1 cellular context compared by ENCODE assay signal in genomic region chr4:94564252-94564651, GRCh38.
A peak's percentile ranks its signal among the peaks of the same experiment; 100 is the strongest.
TF ChIP-seq lines count a peak whose summit lies in the region.

No MANE protein-coding gene starts in this region.

TF ChIP-seq in HepG2, 621 proteins besides CTCF, POLR2A, EP300 and RAD21 (continued from another document and continues in another):
- TF ChIP-seq ZNF792 (CRISPR knock-in tag; IDR thresholded peaks at IDR 0.05) (peak; percentile 85), KLF16 (CRISPR knock-in tag; IDR thresholded peaks at IDR 0.05) (peak in 1 of 2 experiments; percentile 59; a peak in 1 of 4 replicates), PLRG1 (conservative IDR thresholded peaks at IDR 0.05) (no peak), GABPA (IDR thresholded peaks at IDR 0.05; ENCODE audit: low read depth, low read length) (no peak), GABPA (CRISPR knock-in tag; IDR thresholded peaks at IDR 0.05; ENCODE audit: low read depth) (peak; percentile 37; the same call in 1 of the 2 replicates), ZBTB26 (CRISPR knock-in tag; IDR thresholded peaks at IDR 0.05; ENCODE audit: borderline replicate concordance) (no peak; the same call in 1 of the 2 replicates), ZNF484 (CRISPR knock-in tag; IDR thresholded peaks at IDR 0.05; ENCODE audit: borderline replicate concordance, low read depth) (no peak), ZNF670 (CRISPR knock-in tag; IDR thresholded peaks at IDR 0.05; ENCODE audit: borderline replicate concordance) (0 out of 2 replicates have a peak, but pooled peaks have one; percentile 69), ZNF446 (CRISPR knock-in tag; IDR thresholded peaks at IDR 0.05) (no peak), RELA (CRISPR knock-in tag; IDR thresholded peaks at IDR 0.05) (no peak), TRIM24 (CRISPR knock-in tag; IDR thresholded peaks at IDR 0.05) (peak; percentile 70; the same call in 1 of the 2 replicates), ZNF781 (CRISPR knock-in tag; IDR thresholded peaks at IDR 0.05; ENCODE audit: borderline replicate concordance, not compliant biosample characterization) (no peak), STAT6 (CRISPR knock-in tag; IDR thresholded peaks at IDR 0.05; ENCODE audit: borderline replicate concordance) (peak; percentile 85), MTF1 (CRISPR knock-in tag; IDR thresholded peaks at IDR 0.05) (no peak), ZSCAN25 (CRISPR knock-in tag; IDR thresholded peaks at IDR 0.05) (no peak), RFX1 (IDR thresholded peaks at IDR 0.05) (no peak), ZNF607 (CRISPR knock-in tag; IDR thresholded peaks at IDR 0.05; ENCODE audit: borderline replicate concordance) (peak; percentile 38; the same call in 1 of the 2 replicates), ZNF790 (CRISPR knock-in tag; IDR thresholded peaks at IDR 0.05; ENCODE audit: borderline replicate concordance) (no peak), SOX5 (CRISPR knock-in tag; IDR thresholded peaks at IDR 0.05; ENCODE audit: borderline replicate concordance) (peak; percentile 84; the same call in 1 of the 2 replicates), ZNF569 (CRISPR knock-in tag; IDR thresholded peaks at IDR 0.05; ENCODE audit: borderline replicate concordance) (no peak), ARNTL (CRISPR knock-in tag; IDR thresholded peaks at IDR 0.05) (0 out of 2 replicates have a peak, but pooled peaks have one; percentile 30), MTA3 (CRISPR knock-in tag; IDR thresholded peaks at IDR 0.05) (no peak)
- TF ChIP-seq, protein P1, sequence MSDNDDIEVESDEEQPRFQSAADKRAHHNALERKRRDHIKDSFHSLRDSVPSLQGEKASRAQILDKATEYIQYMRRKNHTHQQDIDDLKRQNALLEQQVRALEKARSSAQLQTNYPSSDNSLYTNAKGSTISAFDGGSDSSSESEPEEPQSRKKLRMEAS (IDR thresholded peaks at IDR 0.05) = no peak
- TF ChIP-seq, protein P2, sequence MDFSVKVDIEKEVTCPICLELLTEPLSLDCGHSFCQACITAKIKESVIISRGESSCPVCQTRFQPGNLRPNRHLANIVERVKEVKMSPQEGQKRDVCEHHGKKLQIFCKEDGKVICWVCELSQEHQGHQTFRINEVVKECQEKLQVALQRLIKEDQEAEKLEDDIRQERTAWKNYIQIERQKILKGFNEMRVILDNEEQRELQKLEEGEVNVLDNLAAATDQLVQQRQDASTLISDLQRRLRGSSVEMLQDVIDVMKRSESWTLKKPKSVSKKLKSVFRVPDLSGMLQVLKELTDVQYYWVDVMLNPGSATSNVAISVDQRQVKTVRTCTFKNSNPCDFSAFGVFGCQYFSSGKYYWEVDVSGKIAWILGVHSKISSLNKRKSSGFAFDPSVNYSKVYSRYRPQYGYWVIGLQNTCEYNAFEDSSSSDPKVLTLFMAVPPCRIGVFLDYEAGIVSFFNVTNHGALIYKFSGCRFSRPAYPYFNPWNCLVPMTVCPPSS (IDR thresholded peaks at IDR 0.05) = no peak
- TF ChIP-seq, protein P3, sequence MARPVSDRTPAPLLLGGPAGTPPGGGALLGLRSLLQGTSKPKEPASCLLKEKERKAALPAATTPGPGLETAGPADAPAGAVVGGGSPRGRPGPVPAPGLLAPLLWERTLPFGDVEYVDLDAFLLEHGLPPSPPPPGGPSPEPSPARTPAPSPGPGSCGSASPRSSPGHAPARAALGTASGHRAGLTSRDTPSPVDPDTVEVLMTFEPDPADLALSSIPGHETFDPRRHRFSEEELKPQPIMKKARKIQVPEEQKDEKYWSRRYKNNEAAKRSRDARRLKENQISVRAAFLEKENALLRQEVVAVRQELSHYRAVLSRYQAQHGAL (CRISPR knock-in tag; IDR thresholded peaks at IDR 0.05; ENCODE audit: not compliant biosample characterization) = no peak
- TF ChIP-seq, protein P4, sequence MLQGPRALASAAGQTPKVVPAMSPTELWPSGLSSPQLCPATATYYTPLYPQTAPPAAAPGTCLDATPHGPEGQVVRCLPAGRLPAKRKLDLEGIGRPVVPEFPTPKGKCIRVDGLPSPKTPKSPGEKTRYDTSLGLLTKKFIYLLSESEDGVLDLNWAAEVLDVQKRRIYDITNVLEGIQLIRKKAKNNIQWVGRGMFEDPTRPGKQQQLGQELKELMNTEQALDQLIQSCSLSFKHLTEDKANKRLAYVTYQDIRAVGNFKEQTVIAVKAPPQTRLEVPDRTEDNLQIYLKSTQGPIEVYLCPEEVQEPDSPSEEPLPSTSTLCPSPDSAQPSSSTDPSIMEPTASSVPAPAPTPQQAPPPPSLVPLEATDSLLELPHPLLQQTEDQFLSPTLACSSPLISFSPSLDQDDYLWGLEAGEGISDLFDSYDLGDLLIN (CRISPR knock-in tag; IDR thresholded peaks at IDR 0.05; ENCODE audit: borderline replicate concordance) = no peak
- TF ChIP-seq, protein P5, sequence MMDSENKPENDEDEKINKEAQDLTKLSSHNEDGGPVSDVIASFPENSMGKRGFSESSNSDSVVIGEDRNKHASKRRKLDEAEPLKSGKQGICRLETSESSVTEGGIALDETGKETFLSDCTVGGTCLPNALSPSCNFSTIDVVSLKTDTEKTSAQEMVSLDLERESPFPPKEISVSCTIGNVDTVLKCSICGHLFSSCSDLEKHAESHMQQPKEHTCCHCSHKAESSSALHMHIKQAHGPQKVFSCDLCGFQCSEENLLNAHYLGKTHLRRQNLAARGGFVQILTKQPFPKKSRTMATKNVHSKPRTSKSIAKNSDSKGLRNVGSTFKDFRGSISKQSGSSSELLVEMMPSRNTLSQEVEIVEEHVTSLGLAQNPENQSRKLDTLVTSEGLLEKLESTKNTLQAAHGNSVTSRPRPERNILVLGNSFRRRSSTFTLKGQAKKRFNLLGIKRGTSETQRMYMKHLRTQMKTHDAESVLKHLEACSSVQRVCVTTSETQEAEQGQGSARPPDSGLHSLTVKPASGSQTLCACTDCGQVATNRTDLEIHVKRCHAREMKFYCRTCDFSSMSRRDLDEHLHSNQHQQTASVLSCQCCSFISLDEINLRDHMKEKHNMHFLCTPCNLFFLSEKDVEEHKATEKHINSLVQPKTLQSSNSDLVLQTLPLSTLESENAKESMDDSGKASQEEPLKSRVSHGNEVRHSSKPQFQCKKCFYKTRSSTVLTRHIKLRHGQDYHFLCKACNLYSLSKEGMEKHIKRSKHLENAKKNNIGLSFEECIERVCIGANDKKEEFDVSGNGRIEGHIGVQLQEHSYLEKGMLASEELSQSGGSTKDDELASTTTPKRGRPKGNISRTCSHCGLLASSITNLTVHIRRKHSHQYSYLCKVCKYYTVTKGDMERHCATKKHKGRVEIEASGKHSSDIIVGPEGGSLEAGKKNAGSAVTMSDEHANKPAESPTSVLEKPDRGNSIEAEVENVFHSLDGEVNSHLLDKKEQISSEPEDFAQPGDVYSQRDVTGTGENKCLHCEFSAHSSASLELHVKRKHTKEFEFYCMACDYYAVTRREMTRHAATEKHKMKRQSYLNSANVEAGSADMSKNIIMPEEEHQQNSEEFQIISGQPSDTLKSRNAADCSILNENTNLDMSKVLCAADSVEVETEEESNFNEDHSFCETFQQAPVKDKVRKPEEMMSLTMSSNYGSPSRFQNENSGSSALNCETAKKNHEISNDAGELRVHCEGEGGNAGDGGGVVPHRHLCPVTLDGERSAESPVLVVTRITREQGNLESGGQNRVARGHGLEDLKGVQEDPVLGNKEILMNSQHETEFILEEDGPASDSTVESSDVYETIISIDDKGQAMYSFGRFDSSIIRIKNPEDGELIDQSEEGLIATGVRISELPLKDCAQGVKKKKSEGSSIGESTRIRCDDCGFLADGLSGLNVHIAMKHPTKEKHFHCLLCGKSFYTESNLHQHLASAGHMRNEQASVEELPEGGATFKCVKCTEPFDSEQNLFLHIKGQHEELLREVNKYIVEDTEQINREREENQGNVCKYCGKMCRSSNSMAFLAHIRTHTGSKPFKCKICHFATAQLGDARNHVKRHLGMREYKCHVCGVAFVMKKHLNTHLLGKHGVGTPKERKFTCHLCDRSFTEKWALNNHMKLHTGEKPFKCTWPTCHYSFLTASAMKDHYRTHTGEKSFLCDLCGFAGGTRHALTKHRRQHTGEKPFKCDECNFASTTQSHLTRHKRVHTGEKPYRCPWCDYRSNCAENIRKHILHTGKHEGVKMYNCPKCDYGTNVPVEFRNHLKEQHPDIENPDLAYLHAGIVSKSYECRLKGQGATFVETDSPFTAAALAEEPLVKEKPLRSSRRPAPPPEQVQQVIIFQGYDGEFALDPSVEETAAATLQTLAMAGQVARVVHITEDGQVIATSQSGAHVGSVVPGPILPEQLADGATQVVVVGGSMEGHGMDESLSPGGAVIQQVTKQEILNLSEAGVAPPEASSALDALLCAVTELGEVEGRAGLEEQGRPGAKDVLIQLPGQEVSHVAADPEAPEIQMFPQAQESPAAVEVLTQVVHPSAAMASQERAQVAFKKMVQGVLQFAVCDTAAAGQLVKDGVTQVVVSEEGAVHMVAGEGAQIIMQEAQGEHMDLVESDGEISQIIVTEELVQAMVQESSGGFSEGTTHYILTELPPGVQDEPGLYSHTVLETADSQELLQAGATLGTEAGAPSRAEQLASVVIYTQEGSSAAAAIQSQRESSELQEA (CRISPR knock-in tag; IDR thresholded peaks at IDR 0.05; ENCODE audit: not compliant biosample characterization) = no peak
- TF ChIP-seq, protein P6, sequence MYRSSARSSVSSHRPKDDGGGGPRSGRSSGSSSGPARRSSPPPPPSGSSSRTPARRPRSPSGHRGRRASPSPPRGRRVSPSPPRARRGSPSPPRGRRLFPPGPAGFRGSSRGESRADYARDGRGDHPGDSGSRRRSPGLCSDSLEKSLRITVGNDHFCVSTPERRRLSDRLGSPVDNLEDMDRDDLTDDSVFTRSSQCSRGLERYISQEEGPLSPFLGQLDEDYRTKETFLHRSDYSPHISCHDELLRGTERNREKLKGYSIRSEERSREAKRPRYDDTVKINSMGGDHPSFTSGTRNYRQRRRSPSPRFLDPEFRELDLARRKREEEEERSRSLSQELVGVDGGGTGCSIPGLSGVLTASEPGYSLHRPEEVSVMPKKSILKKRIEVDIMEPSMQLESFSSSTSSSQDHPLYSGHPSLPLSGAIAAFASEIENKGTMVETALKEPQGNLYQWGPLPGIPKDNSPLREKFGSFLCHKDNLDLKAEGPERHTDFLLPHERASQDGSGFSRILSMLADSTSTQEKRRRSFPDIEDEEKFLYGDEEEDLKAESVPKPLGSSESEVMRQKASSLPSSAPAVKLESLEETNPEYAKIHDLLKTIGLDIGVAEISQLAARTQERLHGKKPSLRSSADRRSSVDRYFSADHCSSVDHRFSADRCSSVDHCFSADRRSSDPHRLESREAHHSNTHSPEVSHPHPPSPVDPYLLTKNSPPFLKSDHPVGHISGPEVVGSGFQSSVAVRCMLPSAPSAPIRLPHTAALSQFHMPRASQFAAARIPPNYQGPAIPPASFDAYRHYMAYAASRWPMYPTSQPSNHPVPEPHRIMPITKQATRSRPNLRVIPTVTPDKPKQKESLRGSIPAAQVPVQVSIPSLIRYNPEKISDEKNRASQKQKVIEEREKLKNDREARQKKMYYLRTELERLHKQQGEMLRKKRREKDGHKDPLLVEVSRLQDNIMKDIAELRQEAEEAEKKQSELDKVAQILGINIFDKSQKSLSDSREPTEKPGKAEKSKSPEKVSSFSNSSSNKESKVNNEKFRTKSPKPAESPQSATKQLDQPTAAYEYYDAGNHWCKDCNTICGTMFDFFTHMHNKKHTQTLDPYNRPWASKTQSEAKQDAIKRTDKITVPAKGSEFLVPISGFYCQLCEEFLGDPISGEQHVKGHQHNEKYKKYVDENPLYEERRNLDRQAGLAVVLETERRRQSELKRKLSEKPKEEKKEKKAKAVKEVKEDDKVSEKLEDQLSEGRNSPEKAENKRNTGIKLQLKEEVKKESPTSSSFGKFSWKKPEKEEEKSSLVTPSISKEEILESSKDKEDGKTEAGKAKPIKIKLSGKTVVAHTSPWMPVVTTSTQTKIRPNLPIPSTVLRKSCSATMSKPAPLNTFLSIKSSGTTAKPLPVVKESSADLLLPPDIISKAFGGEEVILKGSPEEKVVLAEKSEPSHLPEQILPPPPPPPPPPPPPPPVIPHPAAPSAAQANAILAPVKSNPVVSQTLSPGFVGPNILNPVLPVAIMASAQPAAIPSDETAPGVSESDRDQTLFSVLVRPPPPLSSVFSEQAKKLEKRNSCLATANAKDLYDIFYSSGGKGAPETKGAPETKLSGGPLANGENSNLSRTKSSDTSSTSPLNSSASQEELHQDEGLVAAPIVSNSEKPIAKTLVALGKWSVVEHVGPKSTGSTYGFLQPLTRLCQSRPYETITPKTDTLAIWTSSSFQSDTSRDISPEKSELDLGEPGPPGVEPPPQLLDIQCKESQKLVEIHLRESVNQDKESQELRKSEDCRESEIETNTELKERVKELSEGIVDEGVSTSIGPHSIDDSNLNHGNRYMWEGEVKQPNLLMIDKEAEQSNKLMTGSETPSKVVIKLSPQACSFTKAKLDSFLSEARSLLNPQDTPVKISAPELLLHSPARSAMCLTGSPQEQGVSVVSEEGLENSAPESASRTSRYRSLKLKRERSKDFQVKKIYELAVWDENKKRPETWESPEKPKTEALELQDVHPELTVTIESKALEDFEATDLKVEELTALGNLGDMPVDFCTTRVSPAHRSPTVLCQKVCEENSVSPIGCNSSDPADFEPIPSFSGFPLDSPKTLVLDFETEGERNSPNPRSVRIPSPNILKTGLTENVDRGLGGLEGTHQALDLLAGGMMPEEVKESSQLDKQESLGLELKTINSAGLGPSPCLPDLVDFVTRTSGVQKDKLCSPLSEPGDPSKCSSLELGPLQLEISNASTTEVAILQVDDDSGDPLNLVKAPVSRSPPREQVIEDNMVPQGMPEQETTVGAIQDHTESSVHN (CRISPR knock-in tag; IDR thresholded peaks at IDR 0.05) = no peak
